Comparison of ENCODE assay signal across 1 cellular context in genomic region chr5:643811-644271, GRCh38.
TF ChIP-seq lines count a peak whose summit lies in the region.

No MANE protein-coding gene starts in this region.

TF ChIP-seq in GM23338, 12 proteins besides CTCF, POLR2A, EP300 and RAD21 (continued from another document):
- TF ChIP-seq ZNF462 (CRISPR knock-in tag; IDR thresholded peaks at IDR 0.05) (no peak), STAT1 (IDR thresholded peaks at IDR 0.05; ENCODE audit: unreplicated experiment) (no peak), JUNB (IDR thresholded peaks at IDR 0.05; ENCODE audit: unreplicated experiment) (no peak), CREB1 (CRISPR knock-in tag; IDR thresholded peaks at IDR 0.05; ENCODE audit: low read depth) (no peak), ETS1 (IDR thresholded peaks at IDR 0.05) (no peak), EZH2 (IDR thresholded peaks at IDR 0.05; ENCODE audit: low read depth, unreplicated experiment) (no peak), ZNF331 (CRISPR knock-in tag; IDR thresholded peaks at IDR 0.05; ENCODE audit: low read depth) (no peak), REST (IDR thresholded peaks at IDR 0.05; ENCODE audit: unreplicated experiment) (no peak)
TF ChIP-seq in GM23338: peak in this region for 0.
